ENCODE assay signal across 8 cellular contexts in genomic region chr14:69612014-69612758, GRCh38. TPM values are rescaled to one million over a fixed set of nuclear protein-coding genes. Genes with fewer than 3 reads are reported as not detected.
DNase-seq lines count a peak whose midpoint lies in the region; ATAC-seq and TF ChIP-seq lines count a peak whose summit lies in the region.

No MANE protein-coding gene starts in this region.

- H3K36me3 ChIP-seq in OCI-LY7 (ENCODE audit: insufficient read depth, low read length) (peaks cover 34% of the 10 kb centered on the region; the same call in 1 of the 2 replicates), parathyroid adenoma (ENCODE audit: control insufficient read depth, insufficient read depth, low read length) (no peaks in the 10 kb centered on the region)

- H3K27ac Mint-ChIP-seq in activated naive CD4-positive, alpha-beta T cell treated with anti-CD3 and anti-CD28 coated beads, Interleukin-2, amount 50 U/mL, for 24 hours: peak overlapping the region; percentile 96

- peak overlapping the region; percentile 97 for H3K4me2 ChIP-seq in OCI-LY7 (ENCODE audit: low read length)
- peak overlapping the region; percentile 97 for H3K4me2 ChIP-seq in parathyroid adenoma (ENCODE audit: low read length)

- ATAC-seq in HG03064 (IDR thresholded peaks at IDR 0.05; ENCODE audit: low read depth, unreplicated experiment): peak; percentile 24

- no peaks in the 10 kb centered on the region for H3K27me3 Mint-ChIP-seq in activated naive CD4-positive, alpha-beta T cell treated with anti-CD3 and anti-CD28 coated beads, Interleukin-2, amount 50 U/mL, for 24 hours

- TF ChIP-seq CTCF in OCI-LY7 (conservative IDR thresholded peaks at IDR 0.05; ENCODE audit: low read length) (no peak), parathyroid adenoma (IDR thresholded peaks at IDR 0.05) (no peak)

- H3K4me1 ChIP-seq in OCI-LY7 (ENCODE audit: insufficient read depth, low read length, poor library complexity, severe bottlenecking) (peaks cover 66% of the 10 kb centered on the region), parathyroid adenoma (peaks cover 36% of the 10 kb centered on the region)

- H3K9me2 ChIP-seq in OCI-LY7 (ENCODE audit: insufficient read depth, low read length): no peaks in the 10 kb centered on the region

- H3K4me3 Mint-ChIP-seq in activated naive CD4-positive, alpha-beta T cell treated with anti-CD3 and anti-CD28 coated beads, Interleukin-2, amount 50 U/mL, for 24 hours: peak overlapping the region; percentile 100

- no peak overlapping the region for H2AFZ ChIP-seq in OCI-LY7 (ENCODE audit: low read length)
- peak overlapping the region; percentile 85 for H2AFZ ChIP-seq in parathyroid adenoma

- DNase-seq in DMS 273 (lab: John Stamatoyannopoulos, UW; ENCODE audit: unreplicated experiment) (peak; percentile 74), DMS 273 treated with DMSO at 0.1 percent for 48 hours (lab: John Stamatoyannopoulos, UW) (no peak), OCI-LY7 (ENCODE audit: low spot score) (peak; percentile 61), cardiac septum (ENCODE audit: low spot score) (peak; percentile 77), NCI-H2081 treated with DMSO at 0.1 percent for 48 hours (lab: John Stamatoyannopoulos, UW) (no peak)

- H3K9me3 ChIP-seq in OCI-LY7 (ENCODE audit: low read length) (no peaks in the 10 kb centered on the region), parathyroid adenoma (ENCODE audit: control insufficient read depth, low read length) (no peaks in the 10 kb centered on the region)

- H3K4me3 ChIP-seq in OCI-LY7 (ENCODE audit: low read depth, low read length, poor library complexity, severe bottlenecking) (peak overlapping the region; percentile 78), parathyroid adenoma (ENCODE audit: low read depth, low read length) (peak overlapping the region; percentile 82)

- POLR2A ChIA-PET in OCI-LY7 (lab: Charles Lee): interaction anchor here (1.3 to 1.9 kb wide), 5 partner anchors 18 to 57 kb away, joined by 3 to 11 read pairs (median 4); no protein-coding TSS in a partner anchor

- peak overlapping the region; percentile 99 for H3K27ac ChIP-seq in OCI-LY7 (ENCODE audit: low read depth, low read length, poor library complexity, severe bottlenecking)
- H3K27ac ChIP-seq in parathyroid adenoma: peak overlapping the region; percentile 93

- H3K79me2 ChIP-seq in OCI-LY7 (ENCODE audit: insufficient read depth, low read depth, low read length) (peaks cover 48% of the 10 kb centered on the region), parathyroid adenoma (peaks cover 27% of the 10 kb centered on the region)

- H3K4me1 Mint-ChIP-seq in activated naive CD4-positive, alpha-beta T cell treated with anti-CD3 and anti-CD28 coated beads, Interleukin-2, amount 50 U/mL, for 24 hours: peaks cover 68% of the 10 kb centered on the region

- intact Hi-C loops in OCI-LY7 (cut with micrococcal nuclease; ENCODE audit: unreplicated experiment): loop anchor here (5.0 to 10.0 kb wide), 5 partner anchors 155 to 1193 kb away; partner anchors contain the start of genes MAP3K9, SRSF5, TTC9 and ZFP36L1
- intact Hi-C loops in cardiac septum (cut with DNase I): loop anchor here (5.0 kb wide), 1 partner anchor 35 kb away; no protein-coding TSS in a partner anchor

- H3K36me3 Mint-ChIP-seq in activated naive CD4-positive, alpha-beta T cell treated with anti-CD3 and anti-CD28 coated beads, Interleukin-2, amount 50 U/mL, for 24 hours: peaks cover 18% of the 10 kb centered on the region

- BruUV-seq in OCI-LY7 (replicated peaks; lab: Mats Ljungman, UMichigan): no TSS peak

- peak overlapping the region; percentile 63 for H3K9ac ChIP-seq in parathyroid adenoma

- H3K27me3 ChIP-seq in parathyroid adenoma (ENCODE audit: control insufficient read depth, insufficient read depth, low read length): no peaks in the 10 kb centered on the region

- peaks cover 14% of the 10 kb centered on the region for H4K20me1 ChIP-seq in OCI-LY7 (ENCODE audit: insufficient read depth, low read length)

- no peaks in the 10 kb centered on the region for H3K9me3 Mint-ChIP-seq in activated naive CD4-positive, alpha-beta T cell treated with anti-CD3 and anti-CD28 coated beads, Interleukin-2, amount 50 U/mL, for 24 hours

- CTCF ChIA-PET in OCI-LY7 (lab: Charles Lee; ENCODE audit: unreplicated experiment): interaction anchor here (0.5 to 0.6 kb wide), 3 partner anchors 13 to 106 kb away, joined by 3 to 6 read pairs (median 3); no protein-coding TSS in a partner anchor

RNA-seq across cellular contexts. Expression of gene SUSD6, which starts 0.8 kb away (rescaled TPM):
- 19.3 and 23.1 TPM in 2 replicates for total RNA-seq in OCI-LY7 (2014; rRNA removed; shearing (Covaris generic))
- total RNA-seq in OCI-LY7 (2022) (40.9 and 43.6 TPM in 2 replicates), cardiac septum (26.9 TPM)

RNA-seq across cellular contexts. Expression of gene CCDC177, which starts 37.5 kb away (rescaled TPM):
- not detected in 2 replicates for total RNA-seq in OCI-LY7 (2014; rRNA removed; shearing (Covaris generic))
- total RNA-seq in OCI-LY7 (2022) (not detected in 2 replicates), cardiac septum (not detected)

Comparison
In these comparisons a context has a peak if more than half of its experiments do, and no peak if none do; other contexts are left out.
1. DNase-seq: peak in DMS 273 (single experiment), OCI-LY7 (single experiment) and cardiac septum (single experiment); none in DMS 273 treated with DMSO at 0.1 percent for 48 hours (single experiment) and NCI-H2081 treated with DMSO at 0.1 percent for 48 hours (single experiment).